In genomic region chr2:224781400-224781799, GRCh38 we compare ENCODE assay signal across 16 cellular contexts.
DNase-seq lines count a peak whose midpoint lies in the region; ATAC-seq and TF ChIP-seq lines count a peak whose summit lies in the region.
"Had no signal": no experiment of that assay in that cellular context is flagged by ENCODE, and none has a peak within 500 bp of the region (broad histone marks: within the 10 kb centered on the region; RNA-seq: fewer than 3 reads in every experiment).

No MANE protein-coding gene starts in this region.

- peaks cover 5% of the 10 kb centered on the region for H3K36me3 Mint-ChIP-seq in activated naive CD8-positive, alpha-beta T cell
- peaks cover 44% of the 10 kb centered on the region for H3K36me3 Mint-ChIP-seq in activated naive CD8-positive, alpha-beta T cell treated with anti-CD3 and anti-CD28 coated beads, Interleukin-2, amount 50 U/mL, for 24 hours (ENCODE audit: low read depth)

- H3K9me3 ChIP-seq in endocrine pancreas (ENCODE audit: control insufficient read depth, low read length) (no peaks in the 10 kb centered on the region), psoas muscle (no peaks in the 10 kb centered on the region)
- H3K9me3 ChIP-seq: thyroid gland had no signal

- peaks cover 10% of the 10 kb centered on the region for H3K4me1 ChIP-seq in endocrine pancreas (ENCODE audit: control insufficient read depth, insufficient read depth, low read length)
- no peaks in the 10 kb centered on the region for H3K4me1 ChIP-seq in psoas muscle
- H3K4me1 ChIP-seq: thyroid gland had no signal

- no peak for TF ChIP-seq CTCF in psoas muscle (IDR thresholded peaks at IDR 0.05)

- no peak for ATAC-seq in activated naive CD8-positive, alpha-beta T cell treated with anti-CD3 and anti-CD28 coated beads, Interleukin-2, amount 50 U/mL, for 24 hours
- peak; percentile 77 for ATAC-seq in HG03108 (IDR thresholded peaks at IDR 0.05; ENCODE audit: unreplicated experiment)
- no peak for ATAC-seq in psoas muscle
- ATAC-seq: activated T-helper 17 cell treated with anti-CD3 and anti-CD28 coated beads, Interleukin-2, amount 50 U/mL, for 72 hours had no signal

- H3K36me3 ChIP-seq in endocrine pancreas (ENCODE audit: control insufficient read depth, insufficient read depth, low read length) (no peaks in the 10 kb centered on the region), psoas muscle (ENCODE audit: insufficient read depth in 1 of 2, low read depth in 1 of 2) (no peaks in the 10 kb centered on the region)
- H3K36me3 ChIP-seq: thyroid gland had no signal

- peak overlapping the region; percentile 67 for H3K27ac Mint-ChIP-seq in activated naive CD8-positive, alpha-beta T cell
- no peak overlapping the region for H3K27ac Mint-ChIP-seq in activated naive CD8-positive, alpha-beta T cell treated with anti-CD3 and anti-CD28 coated beads, Interleukin-2, amount 50 U/mL, for 24 hours

- DNase-seq in activated naive CD8-positive, alpha-beta T cell treated with anti-CD3 and anti-CD28 coated beads, Interleukin-2, amount 50 U/mL, for 24 hours: no peak
- DNase-seq in psoas muscle (no peak), NCI-H2029 treated with DMSO at 0.1 percent for 48 hours (lab: John Stamatoyannopoulos, UW) (no peak), SHP77 (lab: John Stamatoyannopoulos, UW) (no peak), OCI-M2 (lab: John Stamatoyannopoulos, UW; ENCODE audit: unreplicated experiment) (no peak)
- DNase-seq: caudate nucleus, DND-41, islet precursor cell, KG1, NCI-H1417 treated with DMSO at 0.1 percent for 48 hours, NCI-H446, thyroid gland had no signal

- no peaks in the 10 kb centered on the region for H3K27me3 ChIP-seq in endocrine pancreas (ENCODE audit: control insufficient read depth, insufficient read depth, low read length)
- H3K27me3 ChIP-seq in psoas muscle (ENCODE audit: insufficient read depth in 3 of 3, low read length in 2 of 3): no peaks in the 10 kb centered on the region
- H3K27me3 ChIP-seq: thyroid gland had no signal

- H3K27ac ChIP-seq in psoas muscle: no peak overlapping the region
- H3K27ac ChIP-seq: thyroid gland had no signal

- H3K27me3 Mint-ChIP-seq in activated naive CD8-positive, alpha-beta T cell: no peaks in the 10 kb centered on the region
- H3K27me3 Mint-ChIP-seq in activated naive CD8-positive, alpha-beta T cell treated with anti-CD3 and anti-CD28 coated beads, Interleukin-2, amount 50 U/mL, for 24 hours: no peaks in the 10 kb centered on the region
- H3K27me3 Mint-ChIP-seq: activated T-helper 17 cell treated with anti-CD3 and anti-CD28 coated beads, Interleukin-2, amount 50 U/mL, for 72 hours had no signal

- H3K9me3 Mint-ChIP-seq in activated naive CD8-positive, alpha-beta T cell (ENCODE audit: low read depth): no peaks in the 10 kb centered on the region
- no peaks in the 10 kb centered on the region for H3K9me3 Mint-ChIP-seq in activated naive CD8-positive, alpha-beta T cell treated with anti-CD3 and anti-CD28 coated beads, Interleukin-2, amount 50 U/mL, for 24 hours
- H3K9me3 Mint-ChIP-seq: activated T-helper 17 cell treated with anti-CD3 and anti-CD28 coated beads, Interleukin-2, amount 50 U/mL, for 72 hours had no signal

- intact Hi-C loops in psoas muscle (cut with DNase I): no loop called here

- H3K4me3 Mint-ChIP-seq in activated naive CD8-positive, alpha-beta T cell: no peak overlapping the region
- no peak overlapping the region for H3K4me3 Mint-ChIP-seq in activated naive CD8-positive, alpha-beta T cell treated with anti-CD3 and anti-CD28 coated beads, Interleukin-2, amount 50 U/mL, for 24 hours
- H3K4me3 Mint-ChIP-seq: activated T-helper 17 cell treated with anti-CD3 and anti-CD28 coated beads, Interleukin-2, amount 50 U/mL, for 72 hours had no signal

- no peak overlapping the region for H3K9ac ChIP-seq in endocrine pancreas (ENCODE audit: control insufficient read depth, insufficient read depth, low read length)

- H3K4me1 Mint-ChIP-seq in activated naive CD8-positive, alpha-beta T cell (ENCODE audit: low read depth): peaks cover 4% of the 10 kb centered on the region
- H3K4me1 Mint-ChIP-seq in activated naive CD8-positive, alpha-beta T cell treated with anti-CD3 and anti-CD28 coated beads, Interleukin-2, amount 50 U/mL, for 24 hours: peaks cover 3% of the 10 kb centered on the region
- H3K4me1 Mint-ChIP-seq: activated T-helper 17 cell treated with anti-CD3 and anti-CD28 coated beads, Interleukin-2, amount 50 U/mL, for 72 hours had no signal

- H3K4me3 ChIP-seq in endocrine pancreas (ENCODE audit: control insufficient read depth, insufficient read depth, low read length) (peak overlapping the region; percentile 26), psoas muscle (no peak overlapping the region)
- H3K4me3 ChIP-seq: thyroid gland had no signal
